In genomic region chrX:150200820-150201287, GRCh38 we compare ENCODE assay signal across 8 cellular contexts.
DNase-seq lines count a peak whose midpoint lies in the region; ATAC-seq and TF ChIP-seq lines count a peak whose summit lies in the region.

No MANE protein-coding gene starts in this region.

- no peak overlapping the region for H3K4me3 ChIP-seq in choroid plexus epithelial cell (ENCODE audit: low read depth, low read length)

- TF ChIP-seq CTCF in choroid plexus epithelial cell (conservative IDR thresholded peaks at IDR 0.05; ENCODE audit: low read depth, low read length), result no peak

- peak; percentile 92 for DNase-seq in DMS153 (lab: John Stamatoyannopoulos, UW)
- peak; percentile 80 to 94 for DNase-seq in SW 1271 (lab: John Stamatoyannopoulos, UW)
- peak; percentile 97 for DNase-seq in choroid plexus epithelial cell (ENCODE audit: low read depth)
- peak; percentile 89 for DNase-seq in posterior vena cava (ENCODE audit: low spot score)
- no peak for DNase-seq in D341Med (ENCODE audit: low spot score)
- no peak for DNase-seq in cerebellar cortex (ENCODE audit: low spot score)

- peak; percentile 98 for ATAC-seq in GM19467 (IDR thresholded peaks at IDR 0.05; ENCODE audit: unreplicated experiment)
- ATAC-seq in HG03457 (IDR thresholded peaks at IDR 0.05; ENCODE audit: unreplicated experiment), result peak; percentile 100

- intact Hi-C loops in posterior vena cava (cut with DNase I), result no loop called here

Comparison
In these comparisons a context has a peak if more than half of its experiments do, and no peak if none do; other contexts are left out.
1. DNase-seq: peak in DMS153 (single experiment), SW 1271 (2 of 2), choroid plexus epithelial cell (single experiment) and posterior vena cava (single experiment); none in D341Med (single experiment) and cerebellar cortex (single experiment).